Comparison of ENCODE assay signal across 10 cellular contexts in genomic region chr3:18847583-18848197, GRCh38.
DNase-seq lines count a peak whose midpoint lies in the region; ATAC-seq and TF ChIP-seq lines count a peak whose summit lies in the region.
"Had no signal": no experiment of that assay in that cellular context is flagged by ENCODE, and none has a peak within 500 bp of the region (broad histone marks: within the 10 kb centered on the region; RNA-seq: fewer than 3 reads in every experiment).

No MANE protein-coding gene starts in this region.

- no peaks in the 10 kb centered on the region for H3K36me3 ChIP-seq in SK-N-SH (replicated peaks in 1 of 2; ENCODE audit: control insufficient read depth in 1 of 2, insufficient read depth in 2 of 2, low read length in 1 of 2)
- no peaks in the 10 kb centered on the region for H3K36me3 ChIP-seq in smooth muscle cell (ENCODE audit: low read depth)

- no peaks in the 10 kb centered on the region for H3K9me3 Mint-ChIP-seq in WTC11
- H3K9me3 Mint-ChIP-seq: T-cell had no signal

- H3K9ac ChIP-seq in SK-N-SH (no peak overlapping the region), smooth muscle cell (ENCODE audit: low read depth) (no peak overlapping the region)

- H3K9me2 ChIP-seq in SK-N-SH: no peaks in the 10 kb centered on the region

- TF ChIP-seq RAD21 in SK-N-SH (IDR thresholded peaks at IDR 0.05; ENCODE audit: low read length): peak; percentile 18; the same call in 1 of the 2 replicates

- peak; percentile 58 for TF ChIP-seq CTCF in SK-N-SH (IDR thresholded peaks at IDR 0.05)
- TF ChIP-seq CTCF in WTC11 (IDR thresholded peaks at IDR 0.05): peak; percentile 60
- peak; percentile 33 for TF ChIP-seq CTCF in smooth muscle cell (IDR thresholded peaks at IDR 0.05; ENCODE audit: borderline replicate concordance, insufficient read depth, poor library complexity, severe bottlenecking)

- H3F3A ChIP-seq in SK-N-SH (replicated peaks; ENCODE audit: insufficient read depth): no peaks in the 10 kb centered on the region
- no peaks in the 10 kb centered on the region for H3F3A ChIP-seq in smooth muscle cell (ENCODE audit: low read depth)

- H3K27ac Mint-ChIP-seq in WTC11: no peak overlapping the region
- H3K27ac Mint-ChIP-seq: T-cell had no signal

- H3K27me3 ChIP-seq in SK-N-SH (ENCODE audit: insufficient read depth) (no peaks in the 10 kb centered on the region), smooth muscle cell (ENCODE audit: low read depth) (no peaks in the 10 kb centered on the region)

- no peak overlapping the region for H3K27ac ChIP-seq in SK-N-SH (ENCODE audit: low read depth in 2 of 2, low read length in 1 of 2)
- no peak overlapping the region for H3K27ac ChIP-seq in smooth muscle cell (ENCODE audit: low read depth)

- H3K79me2 ChIP-seq in SK-N-SH (ENCODE audit: insufficient read depth) (no peaks in the 10 kb centered on the region), smooth muscle cell (ENCODE audit: low read depth) (no peaks in the 10 kb centered on the region)

- 69% methylated on average over 5 of the region's 5 CpGs for WGBS in SK-N-SH (ENCODE audit: low lambda C conversion rate)
- WGBS in smooth muscle cell (ENCODE audit: low lambda C conversion rate): 64% methylated on average over 5 of the region's 5 CpGs

- TF ChIP-seq EP300 in SK-N-SH (IDR thresholded peaks at IDR 0.05; ENCODE audit: borderline replicate concordance in 1 of 2, low read depth in 1 of 2, low read length in 1 of 2): no peak

- no peak overlapping the region for H3K4me3 Mint-ChIP-seq in WTC11
- H3K4me3 Mint-ChIP-seq: T-cell had no signal

- H3K27me3 Mint-ChIP-seq in WTC11 (ENCODE audit: low read depth): no peaks in the 10 kb centered on the region

- H4K20me1 ChIP-seq in SK-N-SH (ENCODE audit: insufficient read depth) (no peaks in the 10 kb centered on the region), smooth muscle cell (ENCODE audit: low read depth) (no peaks in the 10 kb centered on the region)

- H3K4me1 Mint-ChIP-seq in WTC11: peaks cover 34% of the 10 kb centered on the region

- POLR2A ChIA-PET in SK-N-SH (lab: Yijun Ruan, JAX) (no interaction called here), WTC11 (lab: Charles Lee) (no interaction called here)

- CTCF ChIA-PET in SK-N-SH (lab: Yijun Ruan, JAX): interaction anchor here (0.7 to 1.9 kb wide), 9 partner anchors 10 to 1293 kb away, joined by 3 to 11 read pairs (median 4); no protein-coding TSS in a partner anchor
- CTCF ChIA-PET in WTC11 (lab: Charles Lee): interaction anchor here (0.6 to 2.5 kb wide), 6 partner anchors 10 to 141 kb away, joined by 3 to 31 read pairs (median 4); no protein-coding TSS in a partner anchor

- H2AFZ ChIP-seq in SK-N-SH (ENCODE audit: low read depth) (no peak overlapping the region), smooth muscle cell (ENCODE audit: low read depth) (no peak overlapping the region)

- ATAC-seq in SK-N-SH treated with all-trans-retinoic acid at 6 μM for 48 hours (no peak), HG02973 (IDR thresholded peaks at IDR 0.05; ENCODE audit: unreplicated experiment) (peak; percentile 70), WTC11 (peak; percentile 69)
- ATAC-seq in activated CD4-positive, CD25-positive, alpha-beta regulatory T cell treated with anti-CD3 and anti-CD28 coated beads, Interleukin-2, amount 50 U/mL, for 24 hours: no peak
- ATAC-seq: T-cell had no signal

- H3K4me1 ChIP-seq in SK-N-SH (ENCODE audit: control insufficient read depth in 1 of 2, insufficient read depth in 2 of 2, low read depth in 1 of 2, low read length in 1 of 2): no peaks in the 10 kb centered on the region
- no peaks in the 10 kb centered on the region for H3K4me1 ChIP-seq in smooth muscle cell (ENCODE audit: low read depth)

- DNase-seq in SK-N-SH (peak; percentile 6), WTC11 (ENCODE audit: low spot score) (no peak), smooth muscle cell (lab: John Stamatoyannopoulos, UW; ENCODE audit: unreplicated experiment) (no peak), C1 segment of cervical spinal cord (lab: John Stamatoyannopoulos, UW) (no peak), KG1 (lab: John Stamatoyannopoulos, UW) (no peak)
- DNase-seq: T-cell had no signal

- H3K9me3 ChIP-seq in SK-N-SH (no peaks in the 10 kb centered on the region), smooth muscle cell (replicated peaks; ENCODE audit: low read depth) (no peaks in the 10 kb centered on the region)
- H3K9me3 ChIP-seq: Caco-2 had no signal

- H3K4me3 ChIP-seq in SK-N-SH (ENCODE audit: low read depth in 2 of 2, low read length in 1 of 2) (no peak overlapping the region), smooth muscle cell (no peak overlapping the region)

- no peaks in the 10 kb centered on the region for H3K36me3 Mint-ChIP-seq in WTC11
- H3K36me3 Mint-ChIP-seq: T-cell had no signal

- H3K4me2 ChIP-seq in SK-N-SH (no peak overlapping the region), smooth muscle cell (no peak overlapping the region)

TF ChIP-seq in SK-N-SH, 30 proteins besides CTCF, POLR2A, EP300 and RAD21:
- TF ChIP-seq, protein P1, sequence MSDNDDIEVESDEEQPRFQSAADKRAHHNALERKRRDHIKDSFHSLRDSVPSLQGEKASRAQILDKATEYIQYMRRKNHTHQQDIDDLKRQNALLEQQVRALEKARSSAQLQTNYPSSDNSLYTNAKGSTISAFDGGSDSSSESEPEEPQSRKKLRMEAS (IDR thresholded peaks at IDR 0.05; ENCODE audit: low read depth): no peak
- TF ChIP-seq USF1 (IDR thresholded peaks at IDR 0.05; ENCODE audit: borderline replicate concordance, low read depth) (no peak), SMC3 (IDR thresholded peaks at IDR 0.05; ENCODE audit: low read depth, low read length) (peak; percentile 20; the same call in 1 of the 2 replicates)

TF ChIP-seq in SK-N-SH treated with all-trans-retinoic acid at 6 μM for 48 hours, 23 proteins besides CTCF, POLR2A, EP300 and RAD21 (continues in another document):
- TF ChIP-seq ZFP30 (CRISPR knock-in tag; IDR thresholded peaks at IDR 0.05) (no peak), ARNTL (CRISPR knock-in tag; IDR thresholded peaks at IDR 0.05; ENCODE audit: borderline replicate concordance, low read depth) (no peak), ZC3H10 (CRISPR knock-in tag; IDR thresholded peaks at IDR 0.05) (no peak), ESRRG (CRISPR knock-in tag; IDR thresholded peaks at IDR 0.05) (no peak), SNAI2 (CRISPR knock-in tag; IDR thresholded peaks at IDR 0.05) (no peak), TOX (CRISPR knock-in tag; IDR thresholded peaks at IDR 0.05; ENCODE audit: borderline replicate concordance) (no peak)
- TF ChIP-seq, protein P2, sequence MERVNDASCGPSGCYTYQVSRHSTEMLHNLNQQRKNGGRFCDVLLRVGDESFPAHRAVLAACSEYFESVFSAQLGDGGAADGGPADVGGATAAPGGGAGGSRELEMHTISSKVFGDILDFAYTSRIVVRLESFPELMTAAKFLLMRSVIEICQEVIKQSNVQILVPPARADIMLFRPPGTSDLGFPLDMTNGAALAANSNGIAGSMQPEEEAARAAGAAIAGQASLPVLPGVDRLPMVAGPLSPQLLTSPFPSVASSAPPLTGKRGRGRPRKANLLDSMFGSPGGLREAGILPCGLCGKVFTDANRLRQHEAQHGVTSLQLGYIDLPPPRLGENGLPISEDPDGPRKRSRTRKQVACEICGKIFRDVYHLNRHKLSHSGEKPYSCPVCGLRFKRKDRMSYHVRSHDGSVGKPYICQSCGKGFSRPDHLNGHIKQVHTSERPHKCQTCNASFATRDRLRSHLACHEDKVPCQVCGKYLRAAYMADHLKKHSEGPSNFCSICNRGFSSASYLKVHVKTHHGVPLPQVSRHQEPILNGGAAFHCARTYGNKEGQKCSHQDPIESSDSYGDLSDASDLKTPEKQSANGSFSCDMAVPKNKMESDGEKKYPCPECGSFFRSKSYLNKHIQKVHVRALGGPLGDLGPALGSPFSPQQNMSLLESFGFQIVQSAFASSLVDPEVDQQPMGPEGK (CRISPR knock-in tag; IDR thresholded peaks at IDR 0.05; ENCODE audit: borderline replicate concordance): no peak

TF ChIP-seq in WTC11, 78 proteins besides CTCF, POLR2A, EP300 and RAD21:
- TF ChIP-seq KAT7 (CRISPR knock-in tag; IDR thresholded peaks at IDR 0.05; ENCODE audit: borderline replicate concordance) (no peak), TEAD1 (CRISPR knock-in tag; IDR thresholded peaks at IDR 0.05) (no peak)
TF ChIP-seq in WTC11: peak in this region for 0.

Comparison
In these comparisons a context has a peak if more than half of its experiments do, and no peak if none do; other contexts are left out.
1. ATAC-seq: peak in HG02973 (single experiment) and WTC11 (single experiment); none in SK-N-SH treated with all-trans-retinoic acid at 6 μM for 48 hours (single experiment) and activated CD4-positive, CD25-positive, alpha-beta regulatory T cell treated with anti-CD3 and anti-CD28 coated beads, Interleukin-2, amount 50 U/mL, for 24 hours (0 of 2).
2. Of the 6 proteins assayed by ChIP-seq in both WTC11 and SK-N-SH: peak only in WTC11: none; only in SK-N-SH: none; in both: CTCF; in neither: 5.
3. Peak in every context shown above with its lines, with median percentiles within 50 percentile points of each other: CTCF ChIP-seq.